Comparison of ENCODE assay signal across 1 cellular context in genomic region chr3:79325833-79326383, GRCh38.
TF ChIP-seq lines count a peak whose summit lies in the region.

No MANE protein-coding gene starts in this region.

TF ChIP-seq in H1, 55 proteins besides CTCF, POLR2A, EP300 and RAD21 (continued from another document):
- TF ChIP-seq SP1 (IDR thresholded peaks at IDR 0.05; ENCODE audit: low read depth, low read length), result peak; percentile 71
